In genomic region chr2:134679740-134680139, GRCh38 we compare ENCODE assay signal across 14 cellular contexts. TPM values are rescaled to one million over a fixed set of nuclear protein-coding genes. Genes with fewer than 3 reads are reported as not detected.
DNase-seq lines count a peak whose midpoint lies in the region; ATAC-seq and TF ChIP-seq lines count a peak whose summit lies in the region.
"Had no signal": no experiment of that assay in that cellular context is flagged by ENCODE, and none has a peak within 500 bp of the region (broad histone marks: within the 10 kb centered on the region; RNA-seq: fewer than 3 reads in every experiment).

No MANE protein-coding gene starts in this region.

- H3K27ac ChIP-seq in CD4-positive, alpha-beta T cell (ENCODE audit: low read depth, low read length) = no peak overlapping the region
- H3K27ac ChIP-seq: esophagus squamous epithelium had no signal

- no peak overlapping the region for H3K27ac Mint-ChIP-seq in CD4-positive, alpha-beta T cell
- H3K27ac Mint-ChIP-seq: nephron had no signal

- H3K36me3 Mint-ChIP-seq in CD4-positive, alpha-beta T cell (ENCODE audit: low read depth) = no peaks in the 10 kb centered on the region
- H3K36me3 Mint-ChIP-seq: brain had no signal

- peak; percentile 97 for ATAC-seq in CD4-positive, alpha-beta T cell (ENCODE audit: poor library complexity)
- no peak for ATAC-seq in HG02884 (IDR thresholded peaks at IDR 0.05; ENCODE audit: unreplicated experiment)
- no peak for ATAC-seq in GM21717 (IDR thresholded peaks at IDR 0.05; ENCODE audit: unreplicated experiment)

- intact Hi-C loops in CD4-positive, alpha-beta T cell (cut with DNase I, micrococcal nuclease) = loop anchor here (1.0 to 10.0 kb wide), 3 partner anchors 9 to 1705 kb away; no protein-coding TSS in a partner anchor

- peak in 6 of 10 experiments; percentile 19 to 52 (median 30) for DNase-seq in CD4-positive, alpha-beta T cell
- DNase-seq in Kasumi-1 (lab: John Stamatoyannopoulos, UW) (peak; percentile 75 to 83), glomerular visceral epithelial cell (ENCODE audit: extremely low spot score) (peak; percentile 20), MG63 (no peak), BE2C (no peak)
- peak; percentile 28 for DNase-seq in activated CD4-positive, alpha-beta T cell treated with anti-CD3 and anti-CD28 coated beads, Interleukin-2, amount 50 U/mL, for 1 hour
- DNase-seq: COR-L47, esophagus squamous epithelium, NCI-H2029 had no signal

- peaks cover 60% of the 10 kb centered on the region for H3K4me1 Mint-ChIP-seq in CD4-positive, alpha-beta T cell (ENCODE audit: low read depth)

- peak overlapping the region; percentile 54 for H3K4me3 Mint-ChIP-seq in CD4-positive, alpha-beta T cell
- H3K4me3 Mint-ChIP-seq: brain, nephron had no signal

- H3K27me3 ChIP-seq in CD4-positive, alpha-beta T cell (ENCODE audit: control insufficient read depth, insufficient read depth, low read length) = no peaks in the 10 kb centered on the region
- no peaks in the 10 kb centered on the region for H3K27me3 ChIP-seq in MG63
- no peaks in the 10 kb centered on the region; the same call in 1 of the 2 replicates for H3K27me3 ChIP-seq in BE2C
- H3K27me3 ChIP-seq: esophagus squamous epithelium had no signal

- H3K4me1 ChIP-seq in BE2C = no peaks in the 10 kb centered on the region
- H3K4me1 ChIP-seq: esophagus squamous epithelium had no signal

- H3K36me3 ChIP-seq in MG63 (no peaks in the 10 kb centered on the region), BE2C (no peaks in the 10 kb centered on the region)
- H3K36me3 ChIP-seq: esophagus squamous epithelium had no signal

- H3K27me3 Mint-ChIP-seq in CD4-positive, alpha-beta T cell = no peaks in the 10 kb centered on the region

- CTCF ChIA-PET in CD4-positive, alpha-beta T cell (lab: Charles Lee) = interaction anchor here (1.2 to 1.6 kb wide), 2 partner anchors 9 to 16 kb away, joined by 3 to 4 read pairs; no protein-coding TSS in a partner anchor

- TF ChIP-seq CTCF in CD4-positive, alpha-beta T cell (IDR thresholded peaks at IDR 0.05) = no peak
- no peak for TF ChIP-seq CTCF in BE2C (IDR thresholded peaks at IDR 0.05; ENCODE audit: low read depth, low read length)

- H3K9me3 ChIP-seq in CD4-positive, alpha-beta T cell (ENCODE audit: control insufficient read depth, low read length) = no peaks in the 10 kb centered on the region
- no peaks in the 10 kb centered on the region for H3K9me3 ChIP-seq in MG63
- H3K9me3 ChIP-seq in BE2C = no peaks in the 10 kb centered on the region
- H3K9me3 ChIP-seq: esophagus squamous epithelium had no signal

- H3K9me3 Mint-ChIP-seq in CD4-positive, alpha-beta T cell = no peaks in the 10 kb centered on the region
- H3K9me3 Mint-ChIP-seq: nephron had no signal

- H3K4me3 ChIP-seq in MG63 (no peak overlapping the region), BE2C (ENCODE audit: low read depth, low read length) (no peak overlapping the region)
- H3K4me3 ChIP-seq: esophagus squamous epithelium, smooth muscle cell had no signal

- POLR2A ChIA-PET in CD4-positive, alpha-beta T cell (lab: Charles Lee) = interaction anchor here (1.2 to 4.8 kb wide), 3 partner anchors 10 to 238 kb away, joined by 4 to 47 read pairs (median 5); partner anchors contain the start of genes CCNT2 and TMEM163

RNA-seq across cellular contexts. Expression of gene TMEM163, which starts 39.1 kb away (rescaled TPM):
- total RNA-seq in CD4-positive, alpha-beta T cell = under 1 TPM; 0.14 to 0.47 TPM
- total RNA-seq in MG63 (2014; rRNA removed; shearing (Covaris generic); ENCODE audit: low replicate concordance) = not detected in 2 replicates
- polyA plus RNA-seq in BE2C (2012; ENCODE audit: insufficient read depth, insufficient read length, low read depth) = not detected
- total RNA-seq: smooth muscle cell had no signal

Comparison
In these comparisons a context has a peak if more than half of its experiments do, and no peak if none do; other contexts are left out.
1. DNase-seq: peak in CD4-positive, alpha-beta T cell (6 of 10), Kasumi-1 (2 of 2), activated CD4-positive, alpha-beta T cell treated with anti-CD3 and anti-CD28 coated beads, Interleukin-2, amount 50 U/mL, for 1 hour (single experiment) and glomerular visceral epithelial cell (single experiment); none in MG63 (single experiment) and BE2C (single experiment).